ENCODE assay signal across 26 cellular contexts in genomic region chr3:99111235-99111634, GRCh38.
A peak's percentile ranks its signal among the peaks of the same experiment; 100 is the strongest.
DNase-seq lines count a peak whose midpoint lies in the region; ATAC-seq and TF ChIP-seq lines count a peak whose summit lies in the region.
"Had no signal": no experiment of that assay in that cellular context is flagged by ENCODE, and none has a peak within 500 bp of the region (broad histone marks: within the 10 kb centered on the region; RNA-seq: fewer than 3 reads in every experiment).

No MANE protein-coding gene starts in this region.

- H3K36me3 ChIP-seq in PC-3 (ENCODE audit: low read depth, low read length) (no peaks in the 10 kb centered on the region), endodermal cell (ENCODE audit: control insufficient read depth, insufficient read depth, low read length) (no peaks in the 10 kb centered on the region), hepatocyte (replicated peaks; ENCODE audit: insufficient read depth, low read depth) (no peaks in the 10 kb centered on the region)
- H3K36me3 ChIP-seq: left lung, right lobe of liver had no signal

- ATAC-seq in GM18511 (IDR thresholded peaks at IDR 0.05; ENCODE audit: unreplicated experiment): peak; percentile 73
- peak; percentile 87 for ATAC-seq in HG02870 (IDR thresholded peaks at IDR 0.05; ENCODE audit: unreplicated experiment)
- 0 out of 2 replicates have a peak, but pooled peaks have one; percentile 54 for ATAC-seq in PC-3
- ATAC-seq in foreskin keratinocyte: peak; percentile 71
- ATAC-seq in GM18517 (IDR thresholded peaks at IDR 0.05; ENCODE audit: unreplicated experiment): no peak
- ATAC-seq in HG03025 (IDR thresholded peaks at IDR 0.05; ENCODE audit: low FRiP score, unreplicated experiment): no peak
- ATAC-seq: left lung; natural killer cell treated with Interleukin-12 subunit alpha and Interleukin-12 subunit beta and Interleukin-15 and Interleukin-18, amount 100 ng/mL, for 72 hours; right lobe of liver; SK-N-SH treated with all-trans-retinoic acid at 6 μM for 48 hours had no signal

- TF ChIP-seq CTCF in PC-3 (conservative IDR thresholded peaks at IDR 0.05; ENCODE audit: low read depth, low read length) (no peak), foreskin keratinocyte (conservative IDR thresholded peaks at IDR 0.05) (no peak), endodermal cell (conservative IDR thresholded peaks at IDR 0.05) (no peak), hepatocyte (IDR thresholded peaks at IDR 0.05; ENCODE audit: poor library complexity) (no peak)

- no peaks in the 10 kb centered on the region for H3K36me3 Mint-ChIP-seq in endodermal cell (ENCODE audit: low read depth)
- H3K36me3 Mint-ChIP-seq: CD14-positive monocyte; natural killer cell treated with Interleukin-12 subunit alpha and Interleukin-12 subunit beta and Interleukin-15 and Interleukin-18, amount 100 ng/mL, for 72 hours had no signal

- H4K20me1 ChIP-seq in PC-3 (ENCODE audit: low read length): no peaks in the 10 kb centered on the region
- no peaks in the 10 kb centered on the region for H4K20me1 ChIP-seq in hepatocyte (ENCODE audit: insufficient read depth, poor library complexity, severe bottlenecking)

- WGBS in endodermal cell (ENCODE audit: insufficient coverage in 1 of 2, insufficient read length in 1 of 2), 2 experiments: 91% methylated on average over 3 of the region's 3 CpGs; no CpG with 5 or more reads in 1 of the 2 experiments
- 80% methylated on average over 3 of the region's 3 CpGs for WGBS in hepatocyte (ENCODE audit: low lambda C conversion rate, missing lambda C conversion rate)

- H3K27ac ChIP-seq in PC-3 (ENCODE audit: low read length) (no peak overlapping the region), foreskin keratinocyte (peak overlapping the region; percentile 89), endodermal cell (ENCODE audit: low read depth, low read length) (no peak overlapping the region), hepatocyte (no peak overlapping the region)
- H3K27ac ChIP-seq: dorsolateral prefrontal cortex, left lung, parathyroid adenoma, right lobe of liver, testis had no signal

- POLR2A ChIA-PET in PC-3 (lab: Charles Lee; ENCODE audit: unreplicated experiment): no interaction called here

- H3F3A ChIP-seq in PC-3 (ENCODE audit: low read length, unreplicated experiment): no peaks in the 10 kb centered on the region

- no peak overlapping the region for H3K4me3 Mint-ChIP-seq in endodermal cell
- H3K4me3 Mint-ChIP-seq: activated B cell treated with CpG ODN at 0.5 μM for 24 hours; CD14-positive monocyte; natural killer cell treated with Interleukin-12 subunit alpha and Interleukin-12 subunit beta and Interleukin-15 and Interleukin-18, amount 100 ng/mL, for 72 hours had no signal

- H3K79me2 ChIP-seq in PC-3 (ENCODE audit: low read length) (no peaks in the 10 kb centered on the region), hepatocyte (no peaks in the 10 kb centered on the region)
- H3K79me2 ChIP-seq: parathyroid adenoma had no signal

- H3K27me3 ChIP-seq in PC-3 (ENCODE audit: low read length): no peaks in the 10 kb centered on the region
- no peaks in the 10 kb centered on the region for H3K27me3 ChIP-seq in foreskin keratinocyte
- H3K27me3 ChIP-seq in endodermal cell (ENCODE audit: control insufficient read depth, insufficient read depth, low read length, poor library complexity, severe bottlenecking): no peaks in the 10 kb centered on the region
- no peaks in the 10 kb centered on the region for H3K27me3 ChIP-seq in hepatocyte
- H3K27me3 ChIP-seq: left lung, right lobe of liver, testis had no signal

- H3K4me1 ChIP-seq in PC-3 (ENCODE audit: insufficient read depth, low read length): peaks cover 18% of the 10 kb centered on the region
- peaks cover 21% of the 10 kb centered on the region for H3K4me1 ChIP-seq in foreskin keratinocyte
- H3K4me1 ChIP-seq in endodermal cell (ENCODE audit: control insufficient read depth, insufficient read depth, low read length): no peaks in the 10 kb centered on the region
- H3K4me1 ChIP-seq in hepatocyte (ENCODE audit: insufficient read depth): no peaks in the 10 kb centered on the region
- H3K4me1 ChIP-seq: left lung, parathyroid adenoma, right lobe of liver, testis had no signal

- no peaks in the 10 kb centered on the region for H3K9me3 Mint-ChIP-seq in endodermal cell
- H3K9me3 Mint-ChIP-seq: activated B cell treated with CpG ODN at 0.5 μM for 24 hours had no signal

- DNase-seq in PC-3 (peak; percentile 59), foreskin keratinocyte (peak; percentile 39 to 66), endodermal cell (no peak), hepatocyte (ENCODE audit: low spot score) (no peak)
- DNase-seq: activated B cell treated with CpG ODN at 0.5 μM for 24 hours; activated CD4-positive, alpha-beta T cell treated with anti-CD3 and anti-CD28 coated beads, Interleukin-2, amount 50 U/mL, for 48 hours; activated gamma-delta T cell treated with Interleukin-2 at 50 U/mL for 16 hours; dorsolateral prefrontal cortex; erythroblast; Karpas-422; left lung; midbrain; NCI-H1105; NCI-H2029 treated with DMSO at 0.1 percent for 48 hours; NCI-H446 treated with DMSO at 0.1 percent for 48 hours; right lobe of liver; stimulated activated CD4-positive, alpha-beta T cell treated with anti-CD3 and anti-CD28 coated beads, Interleukin-15, amount 100 ng/mL, for 24 hours; testis had no signal

- no peak overlapping the region for H3K27ac Mint-ChIP-seq in endodermal cell
- H3K27ac Mint-ChIP-seq: activated B cell treated with CpG ODN at 0.5 μM for 24 hours; CD14-positive monocyte; natural killer cell treated with Interleukin-12 subunit alpha and Interleukin-12 subunit beta and Interleukin-15 and Interleukin-18, amount 100 ng/mL, for 72 hours had no signal

- BruUV-seq in PC-3 (replicated peaks; lab: Mats Ljungman, UMichigan): no TSS peak

- H3K9me3 ChIP-seq in PC-3 (ENCODE audit: low read length) (no peaks in the 10 kb centered on the region), endodermal cell (ENCODE audit: control insufficient read depth, low read length) (no peaks in the 10 kb centered on the region), hepatocyte (ENCODE audit: low read depth) (no peaks in the 10 kb centered on the region)
- H3K9me3 ChIP-seq: left lung, right lobe of liver, testis had no signal

- no peak overlapping the region for H3K9ac ChIP-seq in PC-3 (ENCODE audit: low read length)
- H3K9ac ChIP-seq in endodermal cell (ENCODE audit: extremely low read depth, low read length, poor library complexity, severe bottlenecking): no peak overlapping the region
- H3K9ac ChIP-seq: parathyroid adenoma had no signal

- H2AFZ ChIP-seq in PC-3 (ENCODE audit: low read length) (no peak overlapping the region), hepatocyte (no peak overlapping the region)
- H2AFZ ChIP-seq: parathyroid adenoma had no signal

- H3K4me1 Mint-ChIP-seq in endodermal cell: no peaks in the 10 kb centered on the region
- H3K4me1 Mint-ChIP-seq: activated B cell treated with CpG ODN at 0.5 μM for 24 hours, CD14-positive monocyte had no signal

- H3K27me3 Mint-ChIP-seq in endodermal cell (ENCODE audit: insufficient read depth): no peaks in the 10 kb centered on the region
- H3K27me3 Mint-ChIP-seq: activated B cell treated with CpG ODN at 0.5 μM for 24 hours; natural killer cell treated with Interleukin-12 subunit alpha and Interleukin-12 subunit beta and Interleukin-15 and Interleukin-18, amount 100 ng/mL, for 72 hours had no signal

- H3K4me2 ChIP-seq in PC-3 (ENCODE audit: low read length): no peak overlapping the region
- no peak overlapping the region for H3K4me2 ChIP-seq in hepatocyte

- intact Hi-C loops in PC-3 (cut with micrococcal nuclease): no loop called here

- CTCF ChIA-PET in PC-3 (lab: Charles Lee): interaction anchor here (0.6 kb wide), 1 partner anchor 713 kb away, joined by 3 read pairs; no protein-coding TSS in a partner anchor

- H3K9me2 ChIP-seq in PC-3 (replicated peaks; ENCODE audit: low read length) (no peaks in the 10 kb centered on the region; the same call in 1 of the 2 replicates), hepatocyte (replicated peaks; ENCODE audit: insufficient read depth) (no peaks in the 10 kb centered on the region)

- H3K4me3 ChIP-seq in PC-3 (ENCODE audit: low read length): no peak overlapping the region
- no peak overlapping the region for H3K4me3 ChIP-seq in endodermal cell (ENCODE audit: low read length)
- no peak overlapping the region for H3K4me3 ChIP-seq in hepatocyte
- H3K4me3 ChIP-seq: dorsolateral prefrontal cortex, left lung, right lobe of liver, testis had no signal

Comparison
In these comparisons a context has a peak if more than half of its experiments do, and no peak if none do; other contexts are left out.
1. ATAC-seq: peak in GM18511 (single experiment), HG02870 (single experiment), PC-3 (single experiment) and foreskin keratinocyte (single experiment); none in GM18517 (single experiment) and HG03025 (single experiment).
2. DNase-seq: peak in PC-3 (single experiment) and foreskin keratinocyte (2 of 2); none in endodermal cell (single experiment) and hepatocyte (single experiment).